18 cellular contexts compared by ENCODE assay signal in genomic region chr20:38114353-38114791, GRCh38. TPM values are rescaled to one million over a fixed set of nuclear protein-coding genes. Genes with fewer than 3 reads are reported as not detected.
DNase-seq lines count a peak whose midpoint lies in the region; ATAC-seq, FAIRE-seq and TF ChIP-seq lines count a peak whose summit lies in the region.
"Had no signal": no experiment of that assay in that cellular context is flagged by ENCODE, and none has a peak within 500 bp of the region (broad histone marks: within the 10 kb centered on the region; RNA-seq: fewer than 3 reads in every experiment).

No MANE protein-coding gene starts in this region.

- no peaks in the 10 kb centered on the region for H3K79me2 ChIP-seq in keratinocyte (ENCODE audit: control insufficient read depth, insufficient read depth, low read length)

- H3K4me1 Mint-ChIP-seq in immature natural killer cell = no peaks in the 10 kb centered on the region

- intact Hi-C loops in left lung (cut with DNase I) = no loop called here

- no peak overlapping the region for H2AFZ ChIP-seq in keratinocyte (ENCODE audit: control insufficient read depth, low read length)

- dilution Hi-C loops in keratinocyte (cut with MboI; ENCODE audit: extremely low pct_ligation_motif_present, low sequenced_read_pairs) = no loop called here

- H3K4me1 ChIP-seq in keratinocyte (ENCODE audit: control insufficient read depth, extremely low read depth, insufficient read depth, low read length) (peaks cover 30% of the 10 kb centered on the region), left lung (peaks cover 10 to 18% of the 10 kb centered on the region in 2 donors)

- no peaks in the 10 kb centered on the region for H3K36me3 Mint-ChIP-seq in immature natural killer cell
- H3K36me3 Mint-ChIP-seq: CD4-positive, CD25-positive, alpha-beta regulatory T cell had no signal

- H3K36me3 ChIP-seq in keratinocyte (ENCODE audit: control insufficient read depth in 2 of 2, extremely low read depth in 1 of 2, insufficient read depth in 2 of 2, low read length in 2 of 2) = no peaks in the 10 kb centered on the region
- no peaks in the 10 kb centered on the region for H3K36me3 ChIP-seq in left lung
- H3K36me3 ChIP-seq: adrenal gland, suprapubic skin had no signal

- TF ChIP-seq CTCF in astrocyte of the spinal cord (IDR thresholded peaks at IDR 0.05; ENCODE audit: low read depth, low read length) = no peak
- TF ChIP-seq CTCF in keratinocyte (optimal IDR thresholded peaks at IDR 0.05 in 1 of 3, IDR thresholded peaks at IDR 0.05 in 1 of 3, conservative IDR thresholded peaks at IDR 0.05 in 1 of 3; ENCODE audit: extremely low read depth in 1 of 3, insufficient read depth in 2 of 3, low read length in 3 of 3) = no peak
- no peak for TF ChIP-seq CTCF in left lung (IDR thresholded peaks at IDR 0.05)

- no peak overlapping the region for H3K27ac Mint-ChIP-seq in immature natural killer cell
- H3K27ac Mint-ChIP-seq: CD4-positive, CD25-positive, alpha-beta regulatory T cell had no signal

- ATAC-seq in HG02623 (IDR thresholded peaks at IDR 0.05; ENCODE audit: unreplicated experiment) (no peak), left lung (no peak)

- H3K4me3 Mint-ChIP-seq in immature natural killer cell = no peak overlapping the region
- H3K4me3 Mint-ChIP-seq: CD4-positive, CD25-positive, alpha-beta regulatory T cell had no signal

- peaks cover 0 to 8% (median 0%) of the 10 kb centered on the region in 3 donors for H3K27me3 Mint-ChIP-seq in immature natural killer cell (ENCODE audit: low read depth in 3 of 3)

- H3K27ac ChIP-seq in keratinocyte (ENCODE audit: control insufficient read depth, insufficient read depth, low read length) (no peak overlapping the region), left lung (no peak overlapping the region)
- H3K27ac ChIP-seq: adrenal gland, dorsolateral prefrontal cortex, suprapubic skin had no signal

- H3K4me2 ChIP-seq in keratinocyte (ENCODE audit: control insufficient read depth, extremely low read depth, insufficient read depth, low read depth, low read length) = no peak overlapping the region

- FAIRE-seq in keratinocyte (lab: Jason Lieb, UNC) = peak; percentile 26

- no peaks in the 10 kb centered on the region for H4K20me1 ChIP-seq in keratinocyte (ENCODE audit: control insufficient read depth, extremely low read depth, insufficient read depth, low read length)

- H3K27me3 ChIP-seq in keratinocyte (ENCODE audit: control insufficient read depth, extremely low read depth, insufficient read depth, low read length) (no peaks in the 10 kb centered on the region), left lung (no peaks in the 10 kb centered on the region)
- H3K27me3 ChIP-seq: adrenal gland, dorsolateral prefrontal cortex, suprapubic skin had no signal

- H3K9me1 ChIP-seq in keratinocyte (ENCODE audit: control insufficient read depth, extremely low read depth, insufficient read depth, low read length) = no peaks in the 10 kb centered on the region

- H3K9me3 ChIP-seq in keratinocyte (ENCODE audit: control insufficient read depth, low read depth, low read length) (no peaks in the 10 kb centered on the region), left lung (no peaks in the 10 kb centered on the region)
- H3K9me3 ChIP-seq: adrenal gland, suprapubic skin had no signal

- no peak overlapping the region for H3K9ac ChIP-seq in keratinocyte (ENCODE audit: control insufficient read depth, extremely low read depth, insufficient read depth, low read length)

- H3K9me3 Mint-ChIP-seq in immature natural killer cell = no peaks in the 10 kb centered on the region
- H3K9me3 Mint-ChIP-seq: CD4-positive, CD25-positive, alpha-beta regulatory T cell had no signal

- in situ Hi-C loops in astrocyte of the spinal cord (cut with HindIII; ENCODE audit: low sequenced_read_pairs) = no loop called here

- H3K4me3 ChIP-seq in astrocyte of the spinal cord (ENCODE audit: low read depth, low read length) (no peak overlapping the region), keratinocyte (ENCODE audit: control insufficient read depth in 2 of 3, extremely low read depth in 1 of 3, insufficient read depth in 2 of 3, low read depth in 1 of 3, low read length in 3 of 3) (no peak overlapping the region), left lung (no peak overlapping the region)
- H3K4me3 ChIP-seq: adrenal gland, dorsolateral prefrontal cortex, lung, suprapubic skin had no signal

- peak; percentile 47 for DNase-seq in Daoy (ENCODE audit: low read depth)
- peak; percentile 64 for DNase-seq in HT1080 (ENCODE audit: low read depth)
- DNase-seq in astrocyte of the spinal cord (ENCODE audit: low read depth, low spot score) = peak; percentile 67
- DNase-seq in keratinocyte (ENCODE audit: low read depth, low spot score) = no peak
- no peak for DNase-seq in left lung
- DNase-seq in immature natural killer cell = no peak
- DNase-seq in pons (ENCODE audit: low spot score) = no peak
- DNase-seq: activated T-cell treated with anti-CD3 and anti-CD28 coated beads for 4 hours; CD4-positive, CD25-positive, alpha-beta regulatory T cell; dorsolateral prefrontal cortex; hippocampal formation; nucleus accumbens; SIG-M5; stimulated activated CD4-positive, alpha-beta T cell treated with anti-CD3 and anti-CD28 coated beads, Interleukin-12 subunit alpha, Interleukin-12 subunit beta, amount 100 ng/mL, for 4 hours had no signal

RNA-seq across cellular contexts. Expression of gene TGM2, which starts 50.7 kb away (rescaled TPM):
- total RNA-seq in Daoy (2014; rRNA removed; shearing (Covaris generic)) = 27.3 and 33.4 TPM in 2 replicates
- total RNA-seq in HT1080 (2014; rRNA removed; shearing (Covaris generic)) = 129 and 146 TPM in 2 replicates
- 281 and 347 TPM in 2 replicates for polyA plus RNA-seq in HT1080 (2015; cell fraction: cytosol; rRNA removed)
- polyA plus RNA-seq in HT1080 (2015; cell fraction: nucleus; rRNA removed) = 481 and 525 TPM in 2 replicates
- polyA plus RNA-seq in keratinocyte (18.4 to 50.3 TPM (median 18.7 TPM) in 3 replicates), immature natural killer cell (not detected)
- polyA plus RNA-seq in keratinocyte (2011; ENCODE audit: low read depth) = 0.86 TPM
- 16.2 and 22.6 TPM in 2 replicates for polyA plus RNA-seq in keratinocyte (2011; cell fraction: cytosol; rRNA removed)
- 30.9 and 32.5 TPM in 2 replicates for polyA plus RNA-seq in keratinocyte (2011; cell fraction: nucleus; rRNA removed)
- 0.38 and 57.9 TPM in 2 replicates for polyA plus RNA-seq in keratinocyte (2012; ENCODE audit: low replicate concordance)
- 27.4 to 122 TPM (median 29.7 TPM) in 3 replicates for polyA minus RNA-seq in keratinocyte
- 50.3 TPM for polyA minus RNA-seq in keratinocyte (2011; cell fraction: cytosol; rRNA and poly(A)+ RNA removed)
- polyA minus RNA-seq in keratinocyte (2011; cell fraction: nucleus; rRNA and poly(A)+ RNA removed) = 29.2 and 30.7 TPM in 2 replicates
- total RNA-seq in left lung = 100 to 1,000 TPM; 174 to 391 TPM
- total RNA-seq: CD4-positive, CD25-positive, alpha-beta regulatory T cell had no signal

Comparison
In these comparisons a context has a peak if more than half of its experiments do, and no peak if none do; other contexts are left out.
1. DNase-seq: peak in Daoy (single experiment), HT1080 (single experiment) and astrocyte of the spinal cord (single experiment); none in keratinocyte (single experiment), left lung (0 of 2), immature natural killer cell (0 of 3) and pons (single experiment).